ENCODE assay signal across 13 cellular contexts in the genomic region with DNA sequence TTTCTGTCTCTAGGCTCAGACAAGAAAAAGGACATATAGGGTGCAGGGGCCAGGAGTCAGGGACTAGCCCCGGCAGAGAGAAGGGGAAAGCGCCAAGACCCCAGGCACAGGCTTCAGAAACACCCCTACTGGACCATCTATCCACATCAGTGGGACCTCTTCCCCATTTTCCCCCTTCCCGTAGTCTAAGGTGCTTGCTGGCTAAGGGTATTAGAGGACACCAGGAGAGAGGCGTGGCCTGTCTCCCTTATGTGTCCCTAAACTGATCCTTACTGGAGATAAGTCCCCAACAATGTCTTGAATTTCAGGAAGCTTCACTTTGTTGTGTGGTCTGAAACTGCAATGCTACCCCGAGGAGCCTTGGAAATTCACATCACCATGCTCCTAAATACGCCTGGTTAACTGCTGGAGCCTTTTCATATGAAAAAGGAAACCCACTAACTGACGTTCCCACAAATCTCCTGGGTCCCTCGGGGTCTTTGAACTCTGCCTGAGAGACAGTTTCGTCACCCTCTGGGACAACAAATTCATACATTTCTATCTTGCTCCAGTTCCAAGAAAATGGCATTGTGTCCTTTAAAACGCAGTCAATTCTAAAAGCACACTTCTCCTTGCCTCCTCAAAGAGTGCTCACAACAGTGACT.
DNase-seq lines count a peak whose midpoint lies in the region; ATAC-seq, FAIRE-seq and TF ChIP-seq lines count a peak whose summit lies in the region.
"Had no signal": no experiment of that assay in that cellular context is flagged by ENCODE, and none has a peak within 500 bp of the region (broad histone marks: within the 10 kb centered on the region; RNA-seq: fewer than 3 reads in every experiment).

No MANE protein-coding gene starts in this region.

- H3K9ac ChIP-seq in NT2/D1 (ENCODE audit: insufficient read length, low read depth) (no peak overlapping the region), parathyroid adenoma (no peak overlapping the region)

- H3K9me3 ChIP-seq in A549 (no peaks in the 10 kb centered on the region), NT2/D1 (ENCODE audit: insufficient read depth, low read length) (no peaks in the 10 kb centered on the region), parathyroid adenoma (ENCODE audit: control insufficient read depth, low read length) (no peaks in the 10 kb centered on the region)
- H3K9me3 ChIP-seq: SJCRH30 had no signal

- H3K36me3 ChIP-seq in NT2/D1 (ENCODE audit: insufficient read depth, insufficient read length, low read length): no peaks in the 10 kb centered on the region
- no peaks in the 10 kb centered on the region for H3K36me3 ChIP-seq in parathyroid adenoma (ENCODE audit: control insufficient read depth, insufficient read depth, low read length)
- H3K36me3 ChIP-seq: SJCRH30 had no signal

- H3K4me3 Mint-ChIP-seq in endothelial cell (ENCODE audit: unreplicated experiment): no peak overlapping the region
- H3K4me3 Mint-ChIP-seq: naive B cell; stimulated activated naive CD8-positive, alpha-beta T cell treated with anti-CD3 and anti-CD28 coated beads, Interleukin-15, amount 100 ng/mL, for 72 hours had no signal

- H3K4me1 ChIP-seq in A549 (peaks cover 33% of the 10 kb centered on the region), NT2/D1 (ENCODE audit: insufficient read depth, insufficient read length) (peaks cover 16% of the 10 kb centered on the region), parathyroid adenoma (no peaks in the 10 kb centered on the region)

- DNase-seq in A549 (ENCODE audit: low read depth in 1 of 2, low spot score in 1 of 2): no peak
- DNase-seq in NT2/D1 (ENCODE audit: low read depth, low spot score): peak; percentile 67
- DNase-seq in endothelial cell (ENCODE audit: low spot score): no peak
- no peak for DNase-seq in stimulated activated CD4-positive, alpha-beta T cell treated with anti-CD3 and anti-CD28 coated beads, Interleukin-15, amount 100 ng/mL, for 24 hours
- DNase-seq in stimulated activated CD4-positive, alpha-beta T cell treated with anti-CD3 and anti-CD28 coated beads, Interleukin-1b, Interleukin-23, amount 100 ng/mL, for 48 hours: no peak
- DNase-seq in AML-193 (lab: John Stamatoyannopoulos, UW): no peak
- DNase-seq: activated gamma-delta T cell; naive B cell; stimulated activated naive CD8-positive, alpha-beta T cell treated with anti-CD3 and anti-CD28 coated beads, Interleukin-15, amount 100 ng/mL, for 72 hours had no signal

- TF ChIP-seq POLR2A in A549 (IDR thresholded peaks at IDR 0.05; ENCODE audit: low read length): no peak

- peaks cover 3% of the 10 kb centered on the region for H3K36me3 Mint-ChIP-seq in endothelial cell (ENCODE audit: low read depth, unreplicated experiment)
- H3K36me3 Mint-ChIP-seq: naive B cell had no signal

- no peak for FAIRE-seq in A549 (lab: Jason Lieb, UNC)
- FAIRE-seq: TTC549 had no signal

- peaks cover 17% of the 10 kb centered on the region for H3K27me3 Mint-ChIP-seq in endothelial cell (ENCODE audit: unreplicated experiment)

- no peaks in the 10 kb centered on the region for H3K9me3 Mint-ChIP-seq in endothelial cell (ENCODE audit: unreplicated experiment)
- H3K9me3 Mint-ChIP-seq: stimulated activated naive CD8-positive, alpha-beta T cell treated with anti-CD3 and anti-CD28 coated beads, Interleukin-15, amount 100 ng/mL, for 72 hours had no signal

- TF ChIP-seq EP300 in A549 (IDR thresholded peaks at IDR 0.05): no peak

- H3K4me2 ChIP-seq in A549 (no peak overlapping the region), parathyroid adenoma (ENCODE audit: low read length) (no peak overlapping the region)

- POLR2A ChIA-PET in A549 (lab: Yijun Ruan, JAX): no interaction called here

- peaks cover 21% of the 10 kb centered on the region for H3K4me1 Mint-ChIP-seq in endothelial cell (ENCODE audit: unreplicated experiment)
- H3K4me1 Mint-ChIP-seq: naive B cell; stimulated activated naive CD8-positive, alpha-beta T cell treated with anti-CD3 and anti-CD28 coated beads, Interleukin-15, amount 100 ng/mL, for 72 hours had no signal

- ATAC-seq in A549 (peak; percentile 32 to 46; a peak in 4 of 6 replicates), GM21723 (IDR thresholded peaks at IDR 0.05; ENCODE audit: unreplicated experiment) (no peak)

- H3K79me2 ChIP-seq in parathyroid adenoma: no peaks in the 10 kb centered on the region

- 51% methylated on average over 10 of the region's 10 CpGs for WGBS in A549 (ENCODE audit: missing lambda C conversion rate)

- no peak for TF ChIP-seq RAD21 in A549 (conservative IDR thresholded peaks at IDR 0.05 in 1 of 2, IDR thresholded peaks at IDR 0.05 in 1 of 2)

- H3K27ac ChIP-seq in A549 (peak overlapping the region; percentile 52 to 64; a peak in 5 of 6 replicates), parathyroid adenoma (no peak overlapping the region)
- H3K27ac ChIP-seq: SJCRH30 had no signal

- CTCF ChIA-PET in A549 (lab: Yijun Ruan, JAX): interaction anchor here (0.6 to 2.7 kb wide), 15 partner anchors 16 to 1194 kb away, joined by 3 to 14 read pairs (median 4); no protein-coding TSS in a partner anchor

- H3K27me3 ChIP-seq in NT2/D1 (ENCODE audit: insufficient read depth, insufficient read length): no peaks in the 10 kb centered on the region
- H3K27me3 ChIP-seq in parathyroid adenoma (ENCODE audit: control insufficient read depth, insufficient read depth, low read length): no peaks in the 10 kb centered on the region
- H3K27me3 ChIP-seq: SJCRH30 had no signal

- H3K4me3 ChIP-seq in A549 (no peak overlapping the region), NT2/D1 (ENCODE audit: insufficient read length, low read depth) (peak overlapping the region; percentile 8), parathyroid adenoma (ENCODE audit: low read depth, low read length) (no peak overlapping the region)
- H3K4me3 ChIP-seq: SJCRH30 had no signal

- H3K27ac Mint-ChIP-seq in endothelial cell (ENCODE audit: unreplicated experiment): no peak overlapping the region
- H3K27ac Mint-ChIP-seq: naive B cell; stimulated activated naive CD8-positive, alpha-beta T cell treated with anti-CD3 and anti-CD28 coated beads, Interleukin-15, amount 100 ng/mL, for 72 hours had no signal

- no peak for TF ChIP-seq CTCF in A549 (IDR thresholded peaks at IDR 0.05)
- TF ChIP-seq CTCF in endothelial cell (IDR thresholded peaks at IDR 0.05; ENCODE audit: unreplicated experiment): peak; percentile 12
- TF ChIP-seq CTCF in parathyroid adenoma (IDR thresholded peaks at IDR 0.05): no peak

- peak overlapping the region; percentile 28 for H2AFZ ChIP-seq in parathyroid adenoma

TF ChIP-seq in A549, 52 proteins besides CTCF, POLR2A, EP300 and RAD21 (continues in another document):
- TF ChIP-seq, protein P1, sequence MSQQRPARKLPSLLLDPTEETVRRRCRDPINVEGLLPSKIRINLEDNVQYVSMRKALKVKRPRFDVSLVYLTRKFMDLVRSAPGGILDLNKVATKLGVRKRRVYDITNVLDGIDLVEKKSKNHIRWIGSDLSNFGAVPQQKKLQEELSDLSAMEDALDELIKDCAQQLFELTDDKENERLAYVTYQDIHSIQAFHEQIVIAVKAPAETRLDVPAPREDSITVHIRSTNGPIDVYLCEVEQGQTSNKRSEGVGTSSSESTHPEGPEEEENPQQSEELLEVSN (IDR thresholded peaks at IDR 0.05; ENCODE audit: borderline replicate concordance, low read depth): no peak
- TF ChIP-seq REST (IDR thresholded peaks at IDR 0.05) (no peak), BHLHE40 (IDR thresholded peaks at IDR 0.05; ENCODE audit: low read depth, low read length) (no peak), MAX (IDR thresholded peaks at IDR 0.05) (no peak), HOXB13 (CRISPR knock-in tag; IDR thresholded peaks at IDR 0.05; ENCODE audit: low read depth) (no peak), ELK1 (IDR thresholded peaks at IDR 0.05; ENCODE audit: low read depth, low read length) (no peak), HEYL (CRISPR knock-in tag; IDR thresholded peaks at IDR 0.05) (no peak), RFX5 (IDR thresholded peaks at IDR 0.05) (no peak), RNF2 (IDR thresholded peaks at IDR 0.05; ENCODE audit: borderline replicate concordance, low read depth) (no peak), HOXB5 (CRISPR knock-in tag; IDR thresholded peaks at IDR 0.05) (no peak)
